In the genomic region with DNA sequence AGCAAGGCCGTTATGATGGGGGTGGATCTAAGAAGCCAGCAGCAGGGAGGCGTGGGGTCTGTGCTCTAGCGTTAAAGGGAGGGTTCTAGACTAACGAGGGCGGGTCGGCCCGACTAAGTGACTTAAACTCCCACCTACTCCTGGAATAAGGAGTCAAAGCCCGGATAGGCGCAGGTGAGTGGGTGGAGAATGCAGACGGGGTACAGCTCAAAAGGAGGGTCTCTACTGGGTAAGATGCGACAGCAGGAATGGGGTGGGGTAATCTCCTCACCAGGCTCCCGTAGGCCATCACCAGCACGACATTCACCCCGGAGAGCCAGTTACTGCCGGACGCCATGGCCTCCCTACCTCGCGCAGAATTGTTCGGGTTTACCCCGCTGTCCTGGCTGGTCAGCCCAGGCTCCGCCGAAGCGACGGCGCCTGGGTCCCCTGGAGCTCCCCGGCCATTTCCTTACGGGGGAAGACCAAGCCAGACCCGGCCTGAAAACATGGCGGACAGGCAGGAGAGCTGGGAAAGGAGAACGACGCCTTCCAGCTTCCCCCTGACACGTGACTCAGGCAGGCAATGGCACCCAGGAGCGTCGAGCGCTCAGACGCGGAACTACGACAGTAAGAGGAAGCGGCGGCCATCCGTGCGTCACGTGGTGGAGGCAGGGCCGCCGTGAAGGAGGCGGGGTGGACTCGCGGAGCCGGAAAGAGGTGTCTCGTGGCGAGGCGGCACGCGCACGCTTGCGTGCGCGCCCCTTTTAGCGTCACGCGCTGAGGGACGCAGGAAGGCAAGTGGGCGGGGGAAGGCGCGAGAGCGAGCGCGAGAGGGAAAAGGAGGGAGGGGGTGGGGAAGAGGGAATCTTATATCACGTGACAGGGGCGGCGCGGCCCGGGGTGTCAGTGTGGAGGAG, we compare ENCODE assay signal across 1 cellular context.
TF ChIP-seq lines count a peak whose summit lies in the region.

A gene with protein sequence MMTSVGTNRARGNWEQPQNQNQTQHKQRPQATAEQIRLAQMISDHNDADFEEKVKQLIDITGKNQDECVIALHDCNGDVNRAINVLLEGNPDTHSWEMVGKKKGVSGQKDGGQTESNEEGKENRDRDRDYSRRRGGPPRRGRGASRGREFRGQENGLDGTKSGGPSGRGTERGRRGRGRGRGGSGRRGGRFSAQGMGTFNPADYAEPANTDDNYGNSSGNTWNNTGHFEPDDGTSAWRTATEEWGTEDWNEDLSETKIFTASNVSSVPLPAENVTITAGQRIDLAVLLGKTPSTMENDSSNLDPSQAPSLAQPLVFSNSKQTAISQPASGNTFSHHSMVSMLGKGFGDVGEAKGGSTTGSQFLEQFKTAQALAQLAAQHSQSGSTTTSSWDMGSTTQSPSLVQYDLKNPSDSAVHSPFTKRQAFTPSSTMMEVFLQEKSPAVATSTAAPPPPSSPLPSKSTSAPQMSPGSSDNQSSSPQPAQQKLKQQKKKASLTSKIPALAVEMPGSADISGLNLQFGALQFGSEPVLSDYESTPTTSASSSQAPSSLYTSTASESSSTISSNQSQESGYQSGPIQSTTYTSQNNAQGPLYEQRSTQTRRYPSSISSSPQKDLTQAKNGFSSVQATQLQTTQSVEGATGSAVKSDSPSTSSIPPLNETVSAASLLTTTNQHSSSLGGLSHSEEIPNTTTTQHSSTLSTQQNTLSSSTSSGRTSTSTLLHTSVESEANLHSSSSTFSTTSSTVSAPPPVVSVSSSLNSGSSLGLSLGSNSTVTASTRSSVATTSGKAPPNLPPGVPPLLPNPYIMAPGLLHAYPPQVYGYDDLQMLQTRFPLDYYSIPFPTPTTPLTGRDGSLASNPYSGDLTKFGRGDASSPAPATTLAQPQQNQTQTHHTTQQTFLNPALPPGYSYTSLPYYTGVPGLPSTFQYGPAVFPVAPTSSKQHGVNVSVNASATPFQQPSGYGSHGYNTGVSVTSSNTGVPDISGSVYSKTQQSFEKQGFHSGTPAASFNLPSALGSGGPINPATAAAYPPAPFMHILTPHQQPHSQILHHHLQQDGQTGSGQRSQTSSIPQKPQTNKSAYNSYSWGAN (plus strand): TSS at position 885 of the 899 bp plus-strand sequence. CDS start 4,169 bp downstream, outside the sequence.

TF ChIP-seq in HepG2, 621 proteins besides CTCF, POLR2A, EP300 and RAD21 (continued from another document and continues in another):
- TF ChIP-seq, protein P1, sequence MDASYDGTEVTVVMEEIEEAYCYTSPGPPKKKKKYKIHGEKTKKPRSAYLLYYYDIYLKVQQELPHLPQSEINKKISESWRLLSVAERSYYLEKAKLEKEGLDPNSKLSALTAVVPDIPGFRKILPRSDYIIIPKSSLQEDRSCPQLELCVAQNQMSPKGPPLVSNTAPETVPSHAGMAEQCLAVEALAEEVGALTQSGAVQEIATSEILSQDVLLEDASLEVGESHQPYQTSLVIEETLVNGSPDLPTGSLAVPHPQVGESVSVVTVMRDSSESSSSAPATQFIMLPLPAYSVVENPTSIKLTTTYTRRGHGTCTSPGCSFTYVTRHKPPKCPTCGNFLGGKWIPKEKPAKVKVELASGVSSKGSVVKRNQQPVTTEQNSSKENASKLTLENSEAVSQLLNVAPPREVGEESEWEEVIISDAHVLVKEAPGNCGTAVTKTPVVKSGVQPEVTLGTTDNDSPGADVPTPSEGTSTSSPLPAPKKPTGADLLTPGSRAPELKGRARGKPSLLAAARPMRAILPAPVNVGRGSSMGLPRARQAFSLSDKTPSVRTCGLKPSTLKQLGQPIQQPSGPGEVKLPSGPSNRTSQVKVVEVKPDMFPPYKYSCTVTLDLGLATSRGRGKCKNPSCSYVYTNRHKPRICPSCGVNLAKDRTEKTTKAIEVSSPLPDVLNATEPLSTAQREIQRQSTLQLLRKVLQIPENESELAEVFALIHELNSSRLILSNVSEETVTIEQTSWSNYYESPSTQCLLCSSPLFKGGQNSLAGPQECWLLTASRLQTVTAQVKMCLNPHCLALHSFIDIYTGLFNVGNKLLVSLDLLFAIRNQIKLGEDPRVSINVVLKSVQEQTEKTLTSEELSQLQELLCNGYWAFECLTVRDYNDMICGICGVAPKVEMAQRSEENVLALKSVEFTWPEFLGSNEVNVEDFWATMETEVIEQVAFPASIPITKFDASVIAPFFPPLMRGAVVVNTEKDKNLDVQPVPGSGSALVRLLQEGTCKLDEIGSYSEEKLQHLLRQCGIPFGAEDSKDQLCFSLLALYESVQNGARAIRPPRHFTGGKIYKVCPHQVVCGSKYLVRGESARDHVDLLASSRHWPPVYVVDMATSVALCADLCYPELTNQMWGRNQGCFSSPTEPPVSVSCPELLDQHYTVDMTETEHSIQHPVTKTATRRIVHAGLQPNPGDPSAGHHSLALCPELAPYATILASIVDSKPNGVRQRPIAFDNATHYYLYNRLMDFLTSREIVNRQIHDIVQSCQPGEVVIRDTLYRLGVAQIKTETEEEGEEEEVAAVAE (CRISPR knock-in tag; IDR thresholded peaks at IDR 0.05; ENCODE audit: borderline replicate concordance): peak; percentile 92; the same call in 1 of the 2 replicates
- TF ChIP-seq, protein P2, sequence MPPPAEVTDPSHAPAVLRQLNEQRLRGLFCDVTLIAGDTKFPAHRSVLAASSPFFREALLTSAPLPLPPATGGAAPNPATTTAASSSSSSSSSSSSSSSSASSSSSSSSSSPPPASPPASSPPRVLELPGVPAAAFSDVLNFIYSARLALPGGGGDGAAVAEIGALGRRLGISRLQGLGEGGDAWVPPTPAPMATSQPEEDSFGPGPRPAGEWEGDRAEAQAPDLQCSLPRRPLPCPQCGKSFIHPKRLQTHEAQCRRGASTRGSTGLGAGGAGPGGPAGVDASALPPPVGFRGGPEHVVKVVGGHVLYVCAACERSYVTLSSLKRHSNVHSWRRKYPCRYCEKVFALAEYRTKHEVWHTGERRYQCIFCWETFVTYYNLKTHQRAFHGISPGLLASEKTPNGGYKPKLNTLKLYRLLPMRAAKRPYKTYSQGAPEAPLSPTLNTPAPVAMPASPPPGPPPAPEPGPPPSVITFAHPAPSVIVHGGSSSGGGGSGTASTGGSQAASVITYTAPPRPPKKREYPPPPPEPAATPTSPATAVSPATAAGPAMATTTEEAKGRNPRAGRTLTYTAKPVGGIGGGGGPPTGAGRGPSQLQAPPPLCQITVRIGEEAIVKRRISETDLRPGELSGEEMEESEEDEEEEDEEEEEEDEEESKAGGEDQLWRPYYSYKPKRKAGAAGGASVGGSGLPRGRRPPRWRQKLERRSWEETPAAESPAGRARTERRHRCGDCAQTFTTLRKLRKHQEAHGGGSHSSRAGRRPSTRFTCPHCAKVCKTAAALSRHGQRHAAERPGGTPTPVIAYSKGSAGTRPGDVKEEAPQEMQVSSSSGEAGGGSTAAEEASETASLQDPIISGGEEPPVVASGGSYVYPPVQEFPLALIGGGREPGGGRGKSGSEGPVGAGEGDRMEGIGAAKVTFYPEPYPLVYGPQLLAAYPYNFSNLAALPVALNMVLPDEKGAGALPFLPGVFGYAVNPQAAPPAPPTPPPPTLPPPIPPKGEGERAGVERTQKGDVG (CRISPR knock-in tag; IDR thresholded peaks at IDR 0.05; ENCODE audit: borderline replicate concordance): peak; percentile 70; the same call in 1 of the 2 replicates
- peak; percentile 85 for TF ChIP-seq PHF20 (CRISPR knock-in tag; IDR thresholded peaks at IDR 0.05)
- peak; percentile 58 for TF ChIP-seq ATF7-NPFF (CRISPR knock-in tag; IDR thresholded peaks at IDR 0.05; ENCODE audit: low read depth)
- TF ChIP-seq FOXP1 (IDR thresholded peaks at IDR 0.05): no peak
- peak; percentile 31; the same call in 1 of the 2 replicates for TF ChIP-seq FOXP1 (CRISPR knock-in tag; IDR thresholded peaks at IDR 0.05)
- TF ChIP-seq KMT2B (CRISPR knock-in tag; IDR thresholded peaks at IDR 0.05): peak; percentile 77
- TF ChIP-seq NFRKB (IDR thresholded peaks at IDR 0.05): peak; percentile 95
- TF ChIP-seq HCFC1 (IDR thresholded peaks at IDR 0.05; ENCODE audit: low read depth, low read length): peak; percentile 58
- TF ChIP-seq, protein P3, sequence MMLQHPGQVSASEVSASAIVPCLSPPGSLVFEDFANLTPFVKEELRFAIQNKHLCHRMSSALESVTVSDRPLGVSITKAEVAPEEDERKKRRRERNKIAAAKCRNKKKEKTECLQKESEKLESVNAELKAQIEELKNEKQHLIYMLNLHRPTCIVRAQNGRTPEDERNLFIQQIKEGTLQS (CRISPR knock-in tag; IDR thresholded peaks at IDR 0.05): peak; percentile 38; the same call in 1 of the 2 replicates
- TF ChIP-seq, protein P4, sequence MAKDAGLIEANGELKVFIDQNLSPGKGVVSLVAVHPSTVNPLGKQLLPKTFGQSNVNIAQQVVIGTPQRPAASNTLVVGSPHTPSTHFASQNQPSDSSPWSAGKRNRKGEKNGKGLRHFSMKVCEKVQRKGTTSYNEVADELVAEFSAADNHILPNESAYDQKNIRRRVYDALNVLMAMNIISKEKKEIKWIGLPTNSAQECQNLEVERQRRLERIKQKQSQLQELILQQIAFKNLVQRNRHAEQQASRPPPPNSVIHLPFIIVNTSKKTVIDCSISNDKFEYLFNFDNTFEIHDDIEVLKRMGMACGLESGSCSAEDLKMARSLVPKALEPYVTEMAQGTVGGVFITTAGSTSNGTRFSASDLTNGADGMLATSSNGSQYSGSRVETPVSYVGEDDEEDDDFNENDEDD (CRISPR knock-in tag; IDR thresholded peaks at IDR 0.05; ENCODE audit: borderline replicate concordance): peak; percentile 96
- peak; percentile 84 for TF ChIP-seq ZNF317 (CRISPR knock-in tag; IDR thresholded peaks at IDR 0.05)
- peak; percentile 75; the same call in 1 of the 2 replicates for TF ChIP-seq NFKBIZ (CRISPR knock-in tag; IDR thresholded peaks at IDR 0.05)
- no peak for TF ChIP-seq NCOA1 (CRISPR knock-in tag; IDR thresholded peaks at IDR 0.05)
- no peak for TF ChIP-seq GATA4 (IDR thresholded peaks at IDR 0.05; ENCODE audit: borderline replicate concordance, low read depth)
- peak; percentile 95 for TF ChIP-seq NRL (CRISPR knock-in tag; IDR thresholded peaks at IDR 0.05; ENCODE audit: borderline replicate concordance)
- TF ChIP-seq ZNF768 (CRISPR knock-in tag; IDR thresholded peaks at IDR 0.05): peak; percentile 70; the same call in 1 of the 2 replicates
- TF ChIP-seq ZNF138 (CRISPR knock-in tag; IDR thresholded peaks at IDR 0.05; ENCODE audit: low read depth): 0 out of 2 replicates have a peak, but pooled peaks have one; percentile 62
- peak in 1 of 2 experiments; percentile 74; a peak in 2 of 4 replicates for TF ChIP-seq KLF16 (CRISPR knock-in tag; IDR thresholded peaks at IDR 0.05)
- TF ChIP-seq HES4 (CRISPR knock-in tag; IDR thresholded peaks at IDR 0.05; ENCODE audit: borderline replicate concordance): peak; percentile 91
- TF ChIP-seq ZNF282 (IDR thresholded peaks at IDR 0.05; ENCODE audit: partially characterized antibody): no peak
- TF ChIP-seq, protein P5, sequence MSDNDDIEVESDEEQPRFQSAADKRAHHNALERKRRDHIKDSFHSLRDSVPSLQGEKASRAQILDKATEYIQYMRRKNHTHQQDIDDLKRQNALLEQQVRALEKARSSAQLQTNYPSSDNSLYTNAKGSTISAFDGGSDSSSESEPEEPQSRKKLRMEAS (IDR thresholded peaks at IDR 0.05): peak; percentile 99
- peak; percentile 82 for TF ChIP-seq POGZ (CRISPR knock-in tag; IDR thresholded peaks at IDR 0.05)
- peak; percentile 91; the same call in 1 of the 2 replicates for TF ChIP-seq ZNF235 (CRISPR knock-in tag; IDR thresholded peaks at IDR 0.05; ENCODE audit: borderline replicate concordance)
- no peak for TF ChIP-seq HNF4G (IDR thresholded peaks at IDR 0.05; ENCODE audit: borderline replicate concordance, low read depth, low read length)
- TF ChIP-seq HNF4G (CRISPR knock-in tag; IDR thresholded peaks at IDR 0.05; ENCODE audit: borderline replicate concordance, low read depth): 0 out of 2 replicates have a peak, but pooled peaks have one; percentile 29
- no peak; the same call in none of the 2 replicates for TF ChIP-seq KAT7 (CRISPR knock-in tag; IDR thresholded peaks at IDR 0.05; ENCODE audit: borderline replicate concordance)
- no peak for TF ChIP-seq ZSCAN22 (CRISPR knock-in tag; IDR thresholded peaks at IDR 0.05)
- TF ChIP-seq NONO (IDR thresholded peaks at IDR 0.05): no peak
- peak; percentile 87 for TF ChIP-seq NONO (CRISPR knock-in tag; conservative IDR thresholded peaks at IDR 0.05)
- TF ChIP-seq, protein P6, sequence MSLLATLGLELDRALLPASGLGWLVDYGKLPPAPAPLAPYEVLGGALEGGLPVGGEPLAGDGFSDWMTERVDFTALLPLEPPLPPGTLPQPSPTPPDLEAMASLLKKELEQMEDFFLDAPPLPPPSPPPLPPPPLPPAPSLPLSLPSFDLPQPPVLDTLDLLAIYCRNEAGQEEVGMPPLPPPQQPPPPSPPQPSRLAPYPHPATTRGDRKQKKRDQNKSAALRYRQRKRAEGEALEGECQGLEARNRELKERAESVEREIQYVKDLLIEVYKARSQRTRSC (CRISPR knock-in tag; IDR thresholded peaks at IDR 0.05; ENCODE audit: low read depth): peak; percentile 62; the same call in 1 of the 2 replicates
- TF ChIP-seq REPIN1 (CRISPR knock-in tag; IDR thresholded peaks at IDR 0.05; ENCODE audit: borderline replicate concordance, low read depth): peak; percentile 94; the same call in 1 of the 2 replicates
- TF ChIP-seq ZNF331 (CRISPR knock-in tag; IDR thresholded peaks at IDR 0.05): peak; percentile 50
- TF ChIP-seq, protein P7, sequence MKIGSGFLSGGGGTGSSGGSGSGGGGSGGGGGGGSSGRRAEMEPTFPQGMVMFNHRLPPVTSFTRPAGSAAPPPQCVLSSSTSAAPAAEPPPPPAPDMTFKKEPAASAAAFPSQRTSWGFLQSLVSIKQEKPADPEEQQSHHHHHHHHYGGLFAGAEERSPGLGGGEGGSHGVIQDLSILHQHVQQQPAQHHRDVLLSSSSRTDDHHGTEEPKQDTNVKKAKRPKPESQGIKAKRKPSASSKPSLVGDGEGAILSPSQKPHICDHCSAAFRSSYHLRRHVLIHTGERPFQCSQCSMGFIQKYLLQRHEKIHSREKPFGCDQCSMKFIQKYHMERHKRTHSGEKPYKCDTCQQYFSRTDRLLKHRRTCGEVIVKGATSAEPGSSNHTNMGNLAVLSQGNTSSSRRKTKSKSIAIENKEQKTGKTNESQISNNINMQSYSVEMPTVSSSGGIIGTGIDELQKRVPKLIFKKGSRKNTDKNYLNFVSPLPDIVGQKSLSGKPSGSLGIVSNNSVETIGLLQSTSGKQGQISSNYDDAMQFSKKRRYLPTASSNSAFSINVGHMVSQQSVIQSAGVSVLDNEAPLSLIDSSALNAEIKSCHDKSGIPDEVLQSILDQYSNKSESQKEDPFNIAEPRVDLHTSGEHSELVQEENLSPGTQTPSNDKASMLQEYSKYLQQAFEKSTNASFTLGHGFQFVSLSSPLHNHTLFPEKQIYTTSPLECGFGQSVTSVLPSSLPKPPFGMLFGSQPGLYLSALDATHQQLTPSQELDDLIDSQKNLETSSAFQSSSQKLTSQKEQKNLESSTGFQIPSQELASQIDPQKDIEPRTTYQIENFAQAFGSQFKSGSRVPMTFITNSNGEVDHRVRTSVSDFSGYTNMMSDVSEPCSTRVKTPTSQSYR (CRISPR knock-in tag; IDR thresholded peaks at IDR 0.05; ENCODE audit: borderline replicate concordance): peak; percentile 5; the same call in 1 of the 2 replicates
